ENCODE assay signal across 21 cellular contexts in the genomic region with DNA sequence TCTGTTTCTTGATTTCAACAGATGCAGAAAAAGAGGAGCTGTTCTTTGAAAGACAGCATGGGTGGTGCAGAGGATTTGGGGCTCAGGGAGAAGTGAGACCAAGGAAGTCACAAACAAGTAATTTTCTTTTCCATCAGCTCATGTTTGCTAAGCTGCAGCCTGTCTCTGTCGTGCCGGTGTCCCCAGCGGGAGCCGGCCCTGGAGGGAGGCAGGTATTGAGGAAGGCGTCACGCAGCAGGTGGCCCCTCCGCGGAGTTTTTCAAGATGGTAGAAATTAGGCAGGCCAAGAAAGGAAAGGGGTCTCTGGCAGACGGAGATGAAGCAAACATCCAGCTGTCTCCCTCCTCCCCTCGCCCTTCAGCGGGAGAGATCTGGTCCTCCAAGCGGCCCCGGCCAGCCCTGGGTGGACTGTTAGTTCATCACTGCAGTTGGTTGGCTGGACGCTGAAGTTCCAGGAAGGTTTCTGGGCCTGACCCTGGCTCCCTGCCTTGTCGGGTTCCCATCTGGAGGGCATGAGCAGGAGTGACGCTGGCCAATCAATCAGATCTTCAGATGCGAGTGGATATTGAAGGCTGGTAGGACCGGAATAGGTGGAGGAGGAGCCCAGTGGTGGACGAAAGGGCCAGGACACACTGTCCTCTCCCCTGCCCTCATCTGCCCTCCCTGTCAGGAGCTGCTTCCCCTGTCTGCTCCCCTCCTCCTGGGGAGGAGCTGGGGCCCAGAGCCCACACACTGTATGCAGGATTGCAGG. TPM values are rescaled to one million over a fixed set of nuclear protein-coding genes. Genes with fewer than 3 reads are reported as not detected.
DNase-seq lines count a peak whose midpoint lies in the region; ATAC-seq and TF ChIP-seq lines count a peak whose summit lies in the region.
"Had no signal": no experiment of that assay in that cellular context is flagged by ENCODE, and none has a peak within 500 bp of the region (broad histone marks: within the 10 kb centered on the region; RNA-seq: fewer than 3 reads in every experiment).

No MANE protein-coding gene starts in this region.

- H2BK5ac ChIP-seq in IMR-90 (ENCODE audit: low read depth, low read length, poor library complexity, severe bottlenecking), result no peak overlapping the region

- dilution Hi-C loops in IMR-90 (cut with HindIII; ENCODE audit: low sequenced_read_pairs, unreplicated experiment), result no loop called here

- H3K18ac ChIP-seq in IMR-90 (ENCODE audit: low read depth, low read length), result no peak overlapping the region

- peaks cover 29% of the 10 kb centered on the region for H3K4me1 Mint-ChIP-seq in nephron progenitor cell

- H3K9me3 Mint-ChIP-seq in nephron progenitor cell, result peaks cover 3% of the 10 kb centered on the region
- H3K9me3 Mint-ChIP-seq: activated T-helper 1 cell treated with anti-CD3 and anti-CD28 coated beads, Interleukin-12 subunit alpha, Interleukin-12 subunit beta, Interleukin-2, Interleukin-4 antibody, amounts not matched to agents 30 ng/mL and 10 ng/mL and 1 ng/mL, durations not matched to agents 14 hours and 24 hours and 36 hours had no signal

- DNase-seq in IMR-90 (no peak), WERI-Rb-1 (peak; percentile 40), nephron progenitor cell (no peak), tibial nerve (ENCODE audit: low spot score in 2 of 2) (no peak)
- DNase-seq in activated CD4-positive, alpha-beta T cell treated with anti-CD3 and anti-CD28 coated beads, Interleukin-2, amount 50 U/mL, for 1 hour, result no peak
- DNase-seq: activated CD8-positive, alpha-beta T cell treated with anti-CD3 and anti-CD28 coated beads, Interleukin-2, amount 10 ng/mL, durations not matched to agents 7 days and 5 days; Caco-2; effector CD4-positive, alpha-beta T cell; heart right ventricle; mesenchymal stem cell; NCI-H1930; NCI-H526 treated with DMSO at 0.1 percent for 48 hours; RPMI8226 had no signal

- no CpG with 5 or more reads among the region's 19 CpGs for WGBS in IMR-90 (ENCODE audit: extremely low coverage in 2 of 2, insufficient read length in 1 of 2), 2 experiments
- 46 to 51% methylated on average over 19 of the region's 19 CpGs for WGBS in tibial nerve, 2 donors

- H2AFZ ChIP-seq in IMR-90 (replicated peaks; ENCODE audit: low read length, poor library complexity), result peak overlapping the region; percentile 64

- TF ChIP-seq EP300 in tibial nerve (IDR thresholded peaks at IDR 0.05), result no peak

- H2AK5ac ChIP-seq in IMR-90 (ENCODE audit: low read depth, low read length), result no peak overlapping the region

- intact Hi-C loops in IMR-90 (cut with micrococcal nuclease), result no loop called here

- H4K20me1 ChIP-seq in IMR-90 (ENCODE audit: insufficient read depth, low read length), result no peaks in the 10 kb centered on the region

- in situ Hi-C loops in IMR-90 (cut with MboI; ENCODE audit: low sequenced_read_pairs), result no loop called here

- ATAC-seq in GM21447 (IDR thresholded peaks at IDR 0.05; ENCODE audit: unreplicated experiment) (peak; percentile 7), IMR-90 (ENCODE audit: low read depth) (no peak; the same call in 1 of the 2 replicates), GM18907 (IDR thresholded peaks at IDR 0.05; ENCODE audit: unreplicated experiment) (no peak), GM19455 (IDR thresholded peaks at IDR 0.05; ENCODE audit: unreplicated experiment) (no peak)
- ATAC-seq: activated CD8-positive, alpha-beta T cell treated with anti-CD3 and anti-CD28 coated beads, Interleukin-2, amount 10 ng/mL, durations not matched to agents 7 days and 5 days; sciatic nerve had no signal

- no peak overlapping the region for H3K23ac ChIP-seq in IMR-90 (ENCODE audit: low read depth, low read length)

- H2BK15ac ChIP-seq in IMR-90 (ENCODE audit: low read depth, low read length), result no peak overlapping the region

- TF ChIP-seq POLR2A in IMR-90 (IDR thresholded peaks at IDR 0.05; ENCODE audit: low read depth, low read length) (no peak), tibial nerve (IDR thresholded peaks at IDR 0.05) (no peak)

- no peaks in the 10 kb centered on the region for H3K79me1 ChIP-seq in IMR-90 (ENCODE audit: low read depth in 1 of 2, low read length in 2 of 2)

- TF ChIP-seq CTCF in IMR-90 (conservative IDR thresholded peaks at IDR 0.05; ENCODE audit: low read depth, low read length), result no peak
- TF ChIP-seq CTCF in WERI-Rb-1 (IDR thresholded peaks at IDR 0.05; ENCODE audit: low read depth, low read length), result no peak
- no peak for TF ChIP-seq CTCF in nephron progenitor cell (IDR thresholded peaks at IDR 0.05)
- no peak for TF ChIP-seq CTCF in tibial nerve (IDR thresholded peaks at IDR 0.05)

- H3K4ac ChIP-seq in IMR-90 (ENCODE audit: low read depth, low read length), result no peak overlapping the region

- no peaks in the 10 kb centered on the region for H3K9me1 ChIP-seq in IMR-90 (ENCODE audit: insufficient read depth, low read length)

- BruUV-seq in IMR-90 (replicated peaks; lab: Mats Ljungman, UMichigan), result no TSS peak

- no peak overlapping the region for H4K91ac ChIP-seq in IMR-90 (ENCODE audit: insufficient read depth, low read depth, low read length)

- POLR2A ChIA-PET in IMR-90 (lab: Charles Lee; ENCODE audit: unreplicated experiment), result no interaction called here

- no peak overlapping the region for H2BK120ac ChIP-seq in IMR-90 (ENCODE audit: low read depth, low read length)

- H3K27me3 ChIP-seq in IMR-90 (ENCODE audit: control insufficient read depth, insufficient read depth, low read length) (peaks cover 49% of the 10 kb centered on the region), WERI-Rb-1 (ENCODE audit: insufficient read depth, low read depth, severe bottlenecking) (no peaks in the 10 kb centered on the region), tibial nerve (peaks cover 0 to 10% of the 10 kb centered on the region in 2 donors)

- H3K9me3 ChIP-seq in IMR-90 (ENCODE audit: control insufficient read depth, insufficient read depth, low read length), result no peaks in the 10 kb centered on the region
- no peaks in the 10 kb centered on the region for H3K9me3 ChIP-seq in WERI-Rb-1 (ENCODE audit: severe bottlenecking)
- H3K9me3 ChIP-seq in tibial nerve, result no peaks in the 10 kb centered on the region
- H3K9me3 ChIP-seq: Caco-2, heart right ventricle had no signal

- no peaks in the 10 kb centered on the region for H3K36me3 ChIP-seq in IMR-90 (ENCODE audit: control insufficient read depth, insufficient read depth, low read length)
- H3K36me3 ChIP-seq in WERI-Rb-1, result no peaks in the 10 kb centered on the region
- no peaks in the 10 kb centered on the region for H3K36me3 ChIP-seq in tibial nerve
- H3K36me3 ChIP-seq: heart right ventricle had no signal

- H3K36me3 Mint-ChIP-seq in nephron progenitor cell (ENCODE audit: low read depth), result no peaks in the 10 kb centered on the region

- H3K27ac Mint-ChIP-seq in nephron progenitor cell, result peak overlapping the region; percentile 33
- H3K27ac Mint-ChIP-seq: activated CD8-positive, alpha-beta T cell treated with anti-CD3 and anti-CD28 coated beads, Interleukin-2, amount 10 ng/mL, durations not matched to agents 7 days and 5 days; activated T-helper 1 cell treated with anti-CD3 and anti-CD28 coated beads, Interleukin-12 subunit alpha, Interleukin-12 subunit beta, Interleukin-2, Interleukin-4 antibody, amounts not matched to agents 30 ng/mL and 10 ng/mL and 1 ng/mL, durations not matched to agents 14 hours and 24 hours and 36 hours had no signal

- no peak overlapping the region for H4K8ac ChIP-seq in IMR-90 (ENCODE audit: low read depth in 2 of 2, low read length in 2 of 2)

- no peak overlapping the region for H3K4me3 Mint-ChIP-seq in nephron progenitor cell
- H3K4me3 Mint-ChIP-seq: activated CD8-positive, alpha-beta T cell treated with anti-CD3 and anti-CD28 coated beads, Interleukin-2, amount 10 ng/mL, durations not matched to agents 7 days and 5 days; activated T-helper 1 cell treated with anti-CD3 and anti-CD28 coated beads, Interleukin-12 subunit alpha, Interleukin-12 subunit beta, Interleukin-2, Interleukin-4 antibody, amounts not matched to agents 30 ng/mL and 10 ng/mL and 1 ng/mL, durations not matched to agents 14 hours and 24 hours and 36 hours had no signal

- no peak overlapping the region for H3K14ac ChIP-seq in IMR-90 (replicated peaks; ENCODE audit: low read depth, low read length)

- peaks cover 11% of the 10 kb centered on the region for H3K27me3 Mint-ChIP-seq in nephron progenitor cell (ENCODE audit: low read depth, poor library complexity)

- H3K4me1 ChIP-seq in IMR-90 (ENCODE audit: control insufficient read depth, insufficient read depth, low read length) (no peaks in the 10 kb centered on the region), tibial nerve (no peaks in the 10 kb centered on the region)
- H3K4me1 ChIP-seq: Caco-2 had no signal

- no peak overlapping the region for H4K5ac ChIP-seq in IMR-90 (ENCODE audit: low read depth, low read length)

- TF ChIP-seq RAD21 in IMR-90 (IDR thresholded peaks at IDR 0.05; ENCODE audit: low read length), result no peak

- H3K27ac ChIP-seq in IMR-90 (ENCODE audit: insufficient read depth, low read length), result no peak overlapping the region
- peak overlapping the region; percentile 38 for H3K27ac ChIP-seq in WERI-Rb-1
- H3K27ac ChIP-seq in tibial nerve, result no peak overlapping the region
- H3K27ac ChIP-seq: heart right ventricle, KMS-11 had no signal

- no peak overlapping the region for H3K9ac ChIP-seq in IMR-90 (ENCODE audit: low read depth, low read length)
- H3K9ac ChIP-seq: KMS-11 had no signal

- CTCF ChIA-PET in IMR-90 (lab: Yijun Ruan, JAX), result no interaction called here

- no peak overlapping the region for H2BK20ac ChIP-seq in IMR-90 (ENCODE audit: low read depth, low read length)

- no peak overlapping the region for H3K4me3 ChIP-seq in IMR-90 (ENCODE audit: insufficient read depth, low read depth, low read length)
- no peak overlapping the region; the same call in 1 of the 2 replicates for H3K4me3 ChIP-seq in WERI-Rb-1 (ENCODE audit: low read depth, low read length)
- H3K4me3 ChIP-seq in tibial nerve, result no peak overlapping the region
- H3K4me3 ChIP-seq: heart right ventricle had no signal

- no peak overlapping the region for H3K56ac ChIP-seq in IMR-90 (ENCODE audit: extremely low read depth, insufficient read depth, low read length)

- no peak overlapping the region for H3K4me2 ChIP-seq in IMR-90 (ENCODE audit: low read depth, low read length)
- H3K4me2 ChIP-seq: KMS-11 had no signal

- peak overlapping the region; percentile 42 for H2AK9ac ChIP-seq in IMR-90 (replicated peaks; ENCODE audit: low read depth, low read length, poor library complexity)

TF ChIP-seq in IMR-90, 13 proteins besides CTCF, POLR2A, EP300 and RAD21 (continues in another document):
- TF ChIP-seq CHD1 (IDR thresholded peaks at IDR 0.05; ENCODE audit: low read depth, low read length) (no peak), MAZ (IDR thresholded peaks at IDR 0.05; ENCODE audit: borderline replicate concordance, low read depth, low read length) (no peak), SMC3 (IDR thresholded peaks at IDR 0.05; ENCODE audit: low read depth, low read length) (no peak), BHLHE40 (IDR thresholded peaks at IDR 0.05; ENCODE audit: low read depth, low read length) (no peak), RCOR1 (IDR thresholded peaks at IDR 0.05; ENCODE audit: insufficient replicate concordance, low read length) (no peak), MXI1 (IDR thresholded peaks at IDR 0.05; ENCODE audit: borderline replicate concordance, low read depth, low read length) (no peak)

RNA-seq across cellular contexts. Expression of gene MUC4, which starts 27.7 kb away (rescaled TPM):
- total RNA-seq in IMR-90 (2012; rRNA removed), result not detected in 2 replicates
- not detected in 2 replicates for polyA plus RNA-seq in IMR-90 (2012; rRNA removed)
- not detected in 2 replicates for polyA plus RNA-seq in IMR-90 (2012; cell fraction: cytosol; rRNA removed)
- polyA plus RNA-seq in IMR-90 (2012; cell fraction: nucleus; rRNA removed; ENCODE audit: low replicate concordance), result not detected in 2 replicates
- not detected for total RNA-seq in tibial nerve
- total RNA-seq: heart right ventricle, subcutaneous adipose tissue had no signal
- polyA plus RNA-seq: neural cell had no signal
